ENCODE assay signal across 9 cellular contexts in genomic region chr6:157879034-157879872, GRCh38. TPM values are rescaled to one million over a fixed set of nuclear protein-coding genes. Genes with fewer than 3 reads are reported as not detected.
DNase-seq lines count a peak whose midpoint lies in the region; ATAC-seq and TF ChIP-seq lines count a peak whose summit lies in the region.
"Had no signal": no experiment of that assay in that cellular context is flagged by ENCODE, and none has a peak within 500 bp of the region (broad histone marks: within the 10 kb centered on the region; RNA-seq: fewer than 3 reads in every experiment).

No MANE protein-coding gene starts in this region.

- peaks cover 15% of the 10 kb centered on the region for H3K36me3 Mint-ChIP-seq in glutamatergic neuron (ENCODE audit: unreplicated experiment)

- H3K4me1 Mint-ChIP-seq in glutamatergic neuron (ENCODE audit: low read depth, unreplicated experiment): peaks cover 21% of the 10 kb centered on the region

- ATAC-seq in GM18858 (IDR thresholded peaks at IDR 0.05; ENCODE audit: unreplicated experiment): peak; percentile 96
- peak; percentile 78 for ATAC-seq in GM21515 (IDR thresholded peaks at IDR 0.05; ENCODE audit: unreplicated experiment)
- peak; percentile 83 for ATAC-seq in HG03175 (IDR thresholded peaks at IDR 0.05; ENCODE audit: unreplicated experiment)

- peak overlapping the region; percentile 63 for H3K27ac Mint-ChIP-seq in glutamatergic neuron (ENCODE audit: unreplicated experiment)

- TF ChIP-seq CTCF in glutamatergic neuron (IDR thresholded peaks at IDR 0.05; ENCODE audit: partially characterized antibody, unreplicated experiment): no peak

- H3K9me3 Mint-ChIP-seq in glutamatergic neuron (ENCODE audit: unreplicated experiment): peaks cover 2% of the 10 kb centered on the region

- H3K27me3 Mint-ChIP-seq in glutamatergic neuron (ENCODE audit: unreplicated experiment): peaks cover 4% of the 10 kb centered on the region

- peak overlapping the region; percentile 72 for H3K4me3 Mint-ChIP-seq in glutamatergic neuron (ENCODE audit: unreplicated experiment)

- DNase-seq in glutamatergic neuron (no peak), GDM1 (lab: John Stamatoyannopoulos, UW) (no peak), NCI-H1417 (lab: John Stamatoyannopoulos, UW) (no peak), GOT3 (lab: John Stamatoyannopoulos, UW) (no peak)
- no peak for DNase-seq in activated effector memory CD4-positive, alpha-beta T cell treated with Interleukin-2 at 50 U/mL for 16 hours
- DNase-seq: foreskin fibroblast had no signal

RNA-seq across cellular contexts. Expression of gene SNX9, which starts 56.2 kb away (rescaled TPM):
- 45.7 TPM for total RNA-seq in glutamatergic neuron (ENCODE audit: unreplicated experiment)
